26 cellular contexts compared by ENCODE assay signal in the genomic region with DNA sequence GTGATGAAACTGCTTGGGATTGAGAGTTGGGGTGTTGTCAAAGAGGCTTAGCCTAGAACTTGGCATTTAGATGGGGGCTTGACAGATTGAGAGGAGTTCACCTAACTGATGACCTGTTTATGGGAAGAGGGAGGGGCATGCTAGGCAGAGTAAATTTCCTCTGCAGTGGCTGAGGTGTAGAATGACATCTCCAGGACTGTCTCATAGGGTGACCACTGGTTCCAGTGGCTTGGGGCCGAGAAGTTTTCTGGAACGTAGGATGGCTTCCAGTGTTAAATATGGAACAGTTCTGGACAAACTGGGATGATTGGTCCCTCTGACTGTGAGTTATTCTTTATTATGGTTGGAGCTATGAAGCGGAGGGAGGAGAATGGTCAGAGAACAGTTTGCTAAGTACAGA.
DNase-seq lines count a peak whose midpoint lies in the region; ATAC-seq and TF ChIP-seq lines count a peak whose summit lies in the region.
"Had no signal": no experiment of that assay in that cellular context is flagged by ENCODE, and none has a peak within 500 bp of the region (broad histone marks: within the 10 kb centered on the region; RNA-seq: fewer than 3 reads in every experiment).

No MANE protein-coding gene starts in this region.

- H3K27me3 Mint-ChIP-seq in GM23338 (ENCODE audit: insufficient read depth, low read depth, poor library complexity) (peaks cover 1% of the 10 kb centered on the region), immature natural killer cell (ENCODE audit: low read depth in 3 of 3) (peaks cover 0 to 2% (median 0%) of the 10 kb centered on the region in 3 donors)
- H3K27me3 Mint-ChIP-seq: activated CD4-positive, alpha-beta T cell treated with anti-CD3 and anti-CD28 coated beads for 36 hours; activated CD8-positive, alpha-beta T cell treated with anti-CD3 and anti-CD28 coated beads for 36 hours; type B pancreatic cell had no signal

- peak overlapping the region in 1 of 10 experiments; percentile 15; a peak in 1 of 20 replicates for H3K4me3 ChIP-seq in BLaER1 treated with 17β-estradiol and CSF1 and Interleukin-3, amounts not matched to agents 10 nM and 100 nM
- H3K4me3 ChIP-seq in GM23338 = no peak overlapping the region
- H3K4me3 ChIP-seq in parathyroid adenoma (ENCODE audit: low read depth, low read length) = no peak overlapping the region
- H3K4me3 ChIP-seq: SJCRH30 had no signal

- H3K79me2 ChIP-seq in GM23338 (replicated peaks; ENCODE audit: insufficient read depth) (peaks cover 40% of the 10 kb centered on the region), parathyroid adenoma (peaks cover 13% of the 10 kb centered on the region)

- no peaks in the 10 kb centered on the region for H4K20me1 ChIP-seq in BLaER1 treated with 17β-estradiol and CSF1 and Interleukin-3, amounts not matched to agents 10 nM and 100 nM
- no peaks in the 10 kb centered on the region for H4K20me1 ChIP-seq in GM23338 (replicated peaks; ENCODE audit: insufficient read depth)

- H3K9me3 Mint-ChIP-seq in GM23338 (no peaks in the 10 kb centered on the region), immature natural killer cell (no peaks in the 10 kb centered on the region)
- H3K9me3 Mint-ChIP-seq: activated CD8-positive, alpha-beta T cell treated with anti-CD3 and anti-CD28 coated beads for 36 hours; type B pancreatic cell had no signal

- peak overlapping the region; percentile 56 to 80 (median 72) for H3K4me2 ChIP-seq in BLaER1 treated with 17β-estradiol and CSF1 and Interleukin-3, amounts not matched to agents 10 nM and 100 nM
- no peak overlapping the region for H3K4me2 ChIP-seq in GM23338
- no peak overlapping the region for H3K4me2 ChIP-seq in parathyroid adenoma (ENCODE audit: low read length)

- H3K27ac Mint-ChIP-seq in GM23338 (peak overlapping the region; percentile 57), immature natural killer cell (peak overlapping the region in 4 of 6 donors; percentile 21 to 90 (median 62))
- H3K27ac Mint-ChIP-seq: activated CD4-positive, alpha-beta T cell treated with anti-CD3 and anti-CD28 coated beads for 36 hours; activated CD8-positive, alpha-beta T cell treated with anti-CD3 and anti-CD28 coated beads for 36 hours; type B pancreatic cell had no signal

- H3K9ac ChIP-seq in BLaER1 treated with 17β-estradiol and CSF1 and Interleukin-3, amounts not matched to agents 10 nM and 100 nM = peak overlapping the region; percentile 59 to 86 (median 78); a peak in 19 of 22 replicates
- no peak overlapping the region for H3K9ac ChIP-seq in parathyroid adenoma

- H3K36me3 Mint-ChIP-seq in GM23338 (ENCODE audit: low read depth) (peaks cover 27% of the 10 kb centered on the region), immature natural killer cell (peaks cover 0 to 6% (median 0%) of the 10 kb centered on the region in 3 donors)

- TF ChIP-seq CTCF in GM23338 (conservative IDR thresholded peaks at IDR 0.05; ENCODE audit: low read depth in 2 of 2) = no peak
- no peak for TF ChIP-seq CTCF in parathyroid adenoma (IDR thresholded peaks at IDR 0.05)

- DNase-seq in GM23338 (ENCODE audit: low spot score) (no peak), immature natural killer cell (no peak), H4 (ENCODE audit: low spot score) (no peak), left lobe of liver (ENCODE audit: low spot score) (no peak), NCI-H526 (lab: John Stamatoyannopoulos, UW) (no peak)
- DNase-seq: activated CD4-positive, alpha-beta T cell treated with anti-CD3 and anti-CD28 coated beads for 36 hours; activated CD8-positive, alpha-beta memory T cell treated with anti-CD3 and anti-CD28 coated beads, Interleukin-2, amount 50 U/mL, for 48 hours; activated CD8-positive, alpha-beta T cell treated with anti-CD3 and anti-CD28 coated beads for 36 hours; activated naive CD4-positive, alpha-beta T cell treated with anti-CD3 and anti-CD28 coated beads, Interleukin-2, amount 50 U/mL, for 16 hours; amniotic stem cell; C1 segment of cervical spinal cord; COR-L47; effector CD8-positive, alpha-beta T cell; NCI-H1092; NCI-H187; NCI-H2171; SJCRH30; stimulated activated CD4-positive, alpha-beta T cell treated with anti-CD3 and anti-CD28 coated beads, Interleukin-4, amount 100 ng/mL, for 24 hours; SW 1271 had no signal

- peaks cover 30 to 90% (median 68%) of the 10 kb centered on the region in 10 experiments for H3K4me1 ChIP-seq in BLaER1 treated with 17β-estradiol and CSF1 and Interleukin-3, amounts not matched to agents 10 nM and 100 nM
- H3K4me1 ChIP-seq in GM23338 (ENCODE audit: insufficient read depth) = peaks cover 45% of the 10 kb centered on the region
- H3K4me1 ChIP-seq in parathyroid adenoma = peaks cover 39% of the 10 kb centered on the region

- no peak overlapping the region for H2AFZ ChIP-seq in GM23338
- H2AFZ ChIP-seq in parathyroid adenoma = no peak overlapping the region

- ATAC-seq in GM23338 (no peak), GM18868 (IDR thresholded peaks at IDR 0.05; ENCODE audit: unreplicated experiment) (no peak), left lobe of liver (no peak)
- ATAC-seq: activated CD4-positive, alpha-beta T cell treated with anti-CD3 and anti-CD28 coated beads for 36 hours; activated CD8-positive, alpha-beta T cell treated with anti-CD3 and anti-CD28 coated beads for 36 hours; sciatic nerve had no signal

- H3K4me1 Mint-ChIP-seq in GM23338 (peaks cover 69% of the 10 kb centered on the region), immature natural killer cell (peaks cover 19 to 28% of the 10 kb centered on the region in 2 donors)
- H3K4me1 Mint-ChIP-seq: activated CD4-positive, alpha-beta T cell treated with anti-CD3 and anti-CD28 coated beads for 36 hours had no signal

- no peak overlapping the region; the same call in 2 of the 3 replicates for H3K4me3 Mint-ChIP-seq in GM23338
- peak overlapping the region in 2 of 5 donors; percentile 5 to 10 for H3K4me3 Mint-ChIP-seq in immature natural killer cell
- H3K4me3 Mint-ChIP-seq: activated CD4-positive, alpha-beta T cell treated with anti-CD3 and anti-CD28 coated beads for 36 hours; activated CD8-positive, alpha-beta T cell treated with anti-CD3 and anti-CD28 coated beads for 36 hours; type B pancreatic cell had no signal

- no peaks in the 10 kb centered on the region for H3F3A ChIP-seq in GM23338 (replicated peaks; ENCODE audit: low read depth)

- H3K36me3 ChIP-seq in BLaER1 treated with 17β-estradiol and CSF1 and Interleukin-3, amounts not matched to agents 10 nM and 100 nM = peaks cover 5 to 41% (median 12%) of the 10 kb centered on the region in 11 experiments; a peak in 14 of 22 replicates
- H3K36me3 ChIP-seq in GM23338 (ENCODE audit: insufficient read depth) (no peaks in the 10 kb centered on the region), parathyroid adenoma (ENCODE audit: control insufficient read depth, insufficient read depth, low read length) (no peaks in the 10 kb centered on the region)
- H3K36me3 ChIP-seq: SJCRH30 had no signal

- no peaks in the 10 kb centered on the region for H3K9me2 ChIP-seq in GM23338 (ENCODE audit: insufficient read depth)

- H3K9me3 ChIP-seq in BLaER1 treated with 17β-estradiol and CSF1 and Interleukin-3, amounts not matched to agents 10 nM and 100 nM (replicated peaks in 1 of 11) = peaks cover 0 to 54% (median 0%) of the 10 kb centered on the region in 11 experiments; a peak in 8 of 22 replicates
- H3K9me3 ChIP-seq in parathyroid adenoma (ENCODE audit: control insufficient read depth, low read length) = no peaks in the 10 kb centered on the region
- H3K9me3 ChIP-seq: SJCRH30 had no signal

- no peaks in the 10 kb centered on the region for H3K27me3 ChIP-seq in BLaER1 treated with 17β-estradiol and CSF1 and Interleukin-3, amounts not matched to agents 10 nM and 100 nM
- H3K27me3 ChIP-seq in GM23338 (ENCODE audit: insufficient read depth) = no peaks in the 10 kb centered on the region
- no peaks in the 10 kb centered on the region for H3K27me3 ChIP-seq in parathyroid adenoma (ENCODE audit: control insufficient read depth, insufficient read depth, low read length)
- H3K27me3 ChIP-seq: SJCRH30 had no signal

- peak overlapping the region; percentile 82 to 99 (median 97); a peak in 21 of 22 replicates for H3K27ac ChIP-seq in BLaER1 treated with 17β-estradiol and CSF1 and Interleukin-3, amounts not matched to agents 10 nM and 100 nM
- H3K27ac ChIP-seq in GM23338 (ENCODE audit: low read depth) = no peak overlapping the region
- H3K27ac ChIP-seq in parathyroid adenoma = peak overlapping the region; percentile 66
- H3K27ac ChIP-seq: epithelial cell of prostate, SJCRH30, VCaP had no signal

TF ChIP-seq in GM23338, 12 proteins besides CTCF, POLR2A, EP300 and RAD21 (continues in another document):
- TF ChIP-seq EZH2 (IDR thresholded peaks at IDR 0.05; ENCODE audit: low read depth, unreplicated experiment) = no peak
- TF ChIP-seq STAT1 (IDR thresholded peaks at IDR 0.05; ENCODE audit: unreplicated experiment) = no peak

Comparison
In these comparisons a context has a peak if more than half of its experiments do, and no peak if none do; other contexts are left out.
1. H3K4me2 ChIP-seq: peak in BLaER1 treated with 17β-estradiol and CSF1 and Interleukin-3, amounts not matched to agents 10 nM and 100 nM (11 of 11); none in GM23338 (single experiment) and parathyroid adenoma (single experiment).